Comparison of ENCODE assay signal across 22 cellular contexts in genomic region chr7:158255156-158255555, GRCh38.
"Had no signal": no experiment of that assay in that cellular context is flagged by ENCODE, and none has a peak within 500 bp of the region (broad histone marks: within the 10 kb centered on the region; RNA-seq: fewer than 3 reads in every experiment).

No MANE protein-coding gene starts in this region.

- H3K9me3 Mint-ChIP-seq: nephron had no signal

- H3K36me3 Mint-ChIP-seq: activated naive CD4-positive, alpha-beta T cell treated with anti-CD3 and anti-CD28 coated beads, Interleukin-2, amount 10 ng/mL, durations not matched to agents 7 days and 5 days; immature natural killer cell had no signal

- H3K36me3 ChIP-seq: cardiac muscle cell, WERI-Rb-1 had no signal

- H2AFZ ChIP-seq: hepatocyte had no signal

- H3K4me1 ChIP-seq: body of pancreas, foreskin keratinocyte had no signal

- DNase-seq: activated CD4-positive, alpha-beta T cell treated with anti-CD3 and anti-CD28 coated beads for 1 hour; activated CD4-positive, alpha-beta T cell treated with anti-CD3 and anti-CD28 coated beads, Interleukin-2, amount 50 U/mL, for 1 hour; activated naive CD4-positive, alpha-beta T cell treated with anti-CD3 and anti-CD28 coated beads, Interleukin-2, amount 10 ng/mL, durations not matched to agents 7 days and 5 days; activated T-cell treated with anti-CD3 and anti-CD28 coated beads, Interleukin-2, amount 50 U/mL, for 1 hour; anterior cingulate cortex; effector CD4-positive, alpha-beta T cell; foreskin keratinocyte; immature natural killer cell; kidney glomerular epithelial cell; nucleus accumbens; retina; stimulated activated CD4-positive, alpha-beta T cell treated with anti-CD3 and anti-CD28 coated beads, Interleukin-12 subunit alpha, Interleukin-12 subunit beta, amount 100 ng/mL, for 4 hours; stimulated activated CD4-positive, alpha-beta T cell treated with anti-CD3 and anti-CD28 coated beads, Interleukin-4, amount 100 ng/mL, for 4 hours; stimulated activated naive CD8-positive, alpha-beta T cell treated with anti-CD3 and anti-CD28 coated beads, Interleukin-15, Interleukin-2, amounts not matched to agents 100 U/mL and 50 U/mL, for 24 hours; WERI-Rb-1 had no signal

- H3K4me2 ChIP-seq: hepatocyte had no signal

- ATAC-seq: body of pancreas; foreskin keratinocyte; SK-N-SH treated with all-trans-retinoic acid at 6 μM for 48 hours; stimulated activated naive CD8-positive, alpha-beta T cell treated with anti-CD3 and anti-CD28 coated beads, Interleukin-15, Interleukin-2, amounts not matched to agents 100 U/mL and 50 U/mL, for 24 hours had no signal

- H3K4me3 Mint-ChIP-seq: activated naive CD4-positive, alpha-beta T cell treated with anti-CD3 and anti-CD28 coated beads, Interleukin-2, amount 10 ng/mL, durations not matched to agents 7 days and 5 days; dendritic cell treated with granulocyte-macrophage colony-stimulating factor and Interleukin-4, amounts not matched to agents 40 ng/mL and 50 ng/mL, for 4 days; immature natural killer cell; nephron; T-helper 2 cell treated with Interferon-gamma antibody and Interleukin-4, amounts not matched to agents 5 μg/mL and 100 μg/mL, for 36 hours had no signal

- H3K27ac Mint-ChIP-seq: activated naive CD4-positive, alpha-beta T cell treated with anti-CD3 and anti-CD28 coated beads, Interleukin-2, amount 10 ng/mL, durations not matched to agents 7 days and 5 days; dendritic cell treated with granulocyte-macrophage colony-stimulating factor and Interleukin-4, amounts not matched to agents 40 ng/mL and 50 ng/mL, for 4 days; immature natural killer cell; nephron; T-helper 2 cell treated with Interferon-gamma antibody and Interleukin-4, amounts not matched to agents 5 μg/mL and 100 μg/mL, for 36 hours had no signal

- H3K4me1 Mint-ChIP-seq: activated naive CD4-positive, alpha-beta T cell treated with anti-CD3 and anti-CD28 coated beads, Interleukin-2, amount 10 ng/mL, durations not matched to agents 7 days and 5 days; immature natural killer cell had no signal

- H3K9me3 ChIP-seq: body of pancreas had no signal

- H3K27ac ChIP-seq: body of pancreas, cardiac muscle cell, foreskin keratinocyte, hepatocyte, WERI-Rb-1 had no signal

- H3K79me2 ChIP-seq: hepatocyte had no signal

- H3K4me3 ChIP-seq: body of pancreas, cardiac muscle cell, hepatocyte had no signal

- H3K27me3 ChIP-seq: body of pancreas, cardiac muscle cell, foreskin keratinocyte, hepatocyte had no signal

- H3K27me3 Mint-ChIP-seq: activated naive CD4-positive, alpha-beta T cell treated with anti-CD3 and anti-CD28 coated beads, Interleukin-2, amount 10 ng/mL, durations not matched to agents 7 days and 5 days; dendritic cell treated with granulocyte-macrophage colony-stimulating factor and Interleukin-4, amounts not matched to agents 40 ng/mL and 50 ng/mL, for 4 days had no signal
